21 cellular contexts compared by ENCODE assay signal in the genomic region with DNA sequence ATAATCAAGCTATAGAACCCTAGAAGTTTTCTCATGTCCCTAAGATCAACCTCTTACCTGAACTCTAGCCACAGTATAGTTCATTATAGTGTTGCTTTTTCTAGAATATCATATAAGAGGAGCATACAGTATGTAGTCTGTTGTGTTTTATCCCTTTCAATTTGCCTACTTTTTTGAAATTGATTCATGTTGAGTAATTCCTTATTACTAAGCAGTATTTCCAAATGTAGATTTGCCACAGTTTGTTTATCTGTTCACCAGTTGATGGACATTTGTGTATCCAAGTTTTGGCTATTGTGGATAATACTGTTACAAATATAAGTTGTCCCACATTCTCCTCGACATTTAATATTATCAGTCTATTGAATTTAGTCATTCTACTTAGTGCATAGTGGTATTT.
DNase-seq lines count a peak whose midpoint lies in the region; ATAC-seq, FAIRE-seq and TF ChIP-seq lines count a peak whose summit lies in the region.
"Had no signal": no experiment of that assay in that cellular context is flagged by ENCODE, and none has a peak within 500 bp of the region (broad histone marks: within the 10 kb centered on the region; RNA-seq: fewer than 3 reads in every experiment).

No MANE protein-coding gene starts in this region.

- POLR2A ChIA-PET in activated CD4-positive, alpha-beta memory T cell treated with anti-CD3 and anti-CD28 coated beads for 36 hours (lab: Charles Lee): no interaction called here

- H3K9me3 Mint-ChIP-seq in activated naive CD8-positive, alpha-beta T cell (ENCODE audit: low read depth): peaks cover 7% of the 10 kb centered on the region
- peaks cover 10% of the 10 kb centered on the region for H3K9me3 Mint-ChIP-seq in activated naive CD8-positive, alpha-beta T cell treated with anti-CD3 and anti-CD28 coated beads, Interleukin-2, amount 50 U/mL, for 24 hours
- H3K9me3 Mint-ChIP-seq in astrocyte (ENCODE audit: unreplicated experiment): no peaks in the 10 kb centered on the region
- H3K9me3 Mint-ChIP-seq in activated CD4-positive, alpha-beta memory T cell treated with anti-CD3 and anti-CD28 coated beads for 36 hours: peaks cover 4% of the 10 kb centered on the region

- no peak overlapping the region for H3K9ac ChIP-seq in astrocyte (ENCODE audit: low read length)
- H3K9ac ChIP-seq: KMS-11 had no signal

- ATAC-seq in activated naive CD8-positive, alpha-beta T cell treated with anti-CD3 and anti-CD28 coated beads, Interleukin-2, amount 50 U/mL, for 24 hours: no peak
- no peak for ATAC-seq in HG03432 (IDR thresholded peaks at IDR 0.05; ENCODE audit: unreplicated experiment)
- ATAC-seq: GM23338 had no signal

- H3K4me3 ChIP-seq in astrocyte (ENCODE audit: insufficient read depth, low read depth, low read length): no peak overlapping the region
- H3K4me3 ChIP-seq in osteoblast (ENCODE audit: insufficient read depth, low read length): no peak overlapping the region
- H3K4me3 ChIP-seq: GM23338 had no signal

- peaks cover 32% of the 10 kb centered on the region for H3K4me1 Mint-ChIP-seq in activated naive CD8-positive, alpha-beta T cell (ENCODE audit: low read depth)
- H3K4me1 Mint-ChIP-seq in activated naive CD8-positive, alpha-beta T cell treated with anti-CD3 and anti-CD28 coated beads, Interleukin-2, amount 50 U/mL, for 24 hours: peaks cover 16% of the 10 kb centered on the region
- H3K4me1 Mint-ChIP-seq in astrocyte (ENCODE audit: low read depth, unreplicated experiment): peaks cover 24% of the 10 kb centered on the region
- peaks cover 14% of the 10 kb centered on the region for H3K4me1 Mint-ChIP-seq in activated CD4-positive, alpha-beta memory T cell treated with anti-CD3 and anti-CD28 coated beads for 36 hours (ENCODE audit: low read depth)
- H3K4me1 Mint-ChIP-seq: GM23338 had no signal

- H3K4me2 ChIP-seq in astrocyte (ENCODE audit: low read length) (no peak overlapping the region), osteoblast (ENCODE audit: insufficient read depth, low read length) (no peak overlapping the region)
- H3K4me2 ChIP-seq: GM23338, KMS-11 had no signal

- TF ChIP-seq CTCF in astrocyte (IDR thresholded peaks at IDR 0.05; ENCODE audit: insufficient read depth, low read depth, low read length) (no peak), osteoblast (IDR thresholded peaks at IDR 0.05; ENCODE audit: extremely low read depth, low read depth, low read length) (no peak)

- H3K36me3 ChIP-seq in astrocyte (ENCODE audit: insufficient read depth, low read length): peaks cover 3% of the 10 kb centered on the region
- peaks cover 28% of the 10 kb centered on the region for H3K36me3 ChIP-seq in osteoblast (ENCODE audit: insufficient read depth, low read length)
- H3K36me3 ChIP-seq: BE2C had no signal

- intact Hi-C loops in activated CD4-positive, alpha-beta memory T cell treated with anti-CD3 and anti-CD28 coated beads for 36 hours (cut with micrococcal nuclease): no loop called here

- H4K20me1 ChIP-seq in astrocyte (ENCODE audit: insufficient read depth, low read length): peaks cover 19% of the 10 kb centered on the region
- peaks cover 77% of the 10 kb centered on the region for H4K20me1 ChIP-seq in osteoblast (ENCODE audit: insufficient read depth, low read length)

- CTCF ChIA-PET in activated CD4-positive, alpha-beta memory T cell treated with anti-CD3 and anti-CD28 coated beads for 36 hours (lab: Charles Lee): interaction anchor here (1.5 kb wide), 1 partner anchor 78 kb away, joined by 7 read pairs; no protein-coding TSS in a partner anchor

- FAIRE-seq in astrocyte (lab: Jason Lieb, UNC): peak; percentile 50

- peaks cover 82% of the 10 kb centered on the region for H3K79me2 ChIP-seq in astrocyte (ENCODE audit: insufficient read depth, low read length)
- H3K79me2 ChIP-seq in osteoblast (ENCODE audit: insufficient read depth, low read length): peaks cover 88% of the 10 kb centered on the region

- H3K9me3 ChIP-seq in astrocyte (ENCODE audit: insufficient read depth, low read depth, low read length) (no peaks in the 10 kb centered on the region), osteoblast (ENCODE audit: low read depth, low read length) (no peaks in the 10 kb centered on the region)
- H3K9me3 ChIP-seq: BE2C had no signal

- H3K36me3 Mint-ChIP-seq in activated naive CD8-positive, alpha-beta T cell: peaks cover 24% of the 10 kb centered on the region
- peaks cover 6% of the 10 kb centered on the region for H3K36me3 Mint-ChIP-seq in activated naive CD8-positive, alpha-beta T cell treated with anti-CD3 and anti-CD28 coated beads, Interleukin-2, amount 50 U/mL, for 24 hours (ENCODE audit: low read depth)
- peaks cover 7% of the 10 kb centered on the region for H3K36me3 Mint-ChIP-seq in astrocyte (ENCODE audit: low read depth, unreplicated experiment)
- H3K36me3 Mint-ChIP-seq in activated CD4-positive, alpha-beta memory T cell treated with anti-CD3 and anti-CD28 coated beads for 36 hours: peaks cover 16% of the 10 kb centered on the region

- no peaks in the 10 kb centered on the region for H3K27me3 ChIP-seq in astrocyte (ENCODE audit: insufficient read depth, low read length)
- H3K27me3 ChIP-seq in osteoblast (ENCODE audit: insufficient read depth, low read length): no peaks in the 10 kb centered on the region
- H3K27me3 ChIP-seq: BE2C had no signal

- H3K27me3 Mint-ChIP-seq in activated naive CD8-positive, alpha-beta T cell: no peaks in the 10 kb centered on the region
- H3K27me3 Mint-ChIP-seq in activated naive CD8-positive, alpha-beta T cell treated with anti-CD3 and anti-CD28 coated beads, Interleukin-2, amount 50 U/mL, for 24 hours: no peaks in the 10 kb centered on the region
- H3K27me3 Mint-ChIP-seq in astrocyte (ENCODE audit: low read depth, unreplicated experiment): no peaks in the 10 kb centered on the region
- no peaks in the 10 kb centered on the region for H3K27me3 Mint-ChIP-seq in activated CD4-positive, alpha-beta memory T cell treated with anti-CD3 and anti-CD28 coated beads for 36 hours
- H3K27me3 Mint-ChIP-seq: CD4-positive, CD25-positive, alpha-beta regulatory T cell had no signal

- H3K4me1 ChIP-seq in astrocyte (ENCODE audit: insufficient read depth, low read length) (peaks cover 19% of the 10 kb centered on the region), osteoblast (ENCODE audit: insufficient read depth, low read length) (peaks cover 51% of the 10 kb centered on the region)

- H3K27ac ChIP-seq in astrocyte (ENCODE audit: low read depth, low read length) (no peak overlapping the region), osteoblast (ENCODE audit: low read depth, low read length) (peak overlapping the region; percentile 30)
- H3K27ac ChIP-seq: KMS-11 had no signal

- DNase-seq in activated naive CD8-positive, alpha-beta T cell treated with anti-CD3 and anti-CD28 coated beads, Interleukin-2, amount 50 U/mL, for 24 hours: no peak
- no peak for DNase-seq in astrocyte (ENCODE audit: low read depth)
- no peak for DNase-seq in osteoblast (ENCODE audit: insufficient read length, low spot score, missing footprints)
- no peak for DNase-seq in NCI-H1694 (lab: John Stamatoyannopoulos, UW)
- DNase-seq in activated CD4-positive, alpha-beta memory T cell treated with anti-CD3 and anti-CD28 coated beads for 36 hours: no peak
- DNase-seq in T-helper 9 cell: no peak
- DNase-seq: BE2C; CD4-positive, CD25-positive, alpha-beta regulatory T cell; COR-L47; DMS153; GF-D8; MV-4-11; NCI-H1930; NCI-H226; NCI-H524 treated with DMSO at 0.1 percent for 48 hours; RPMI8226; SHP77 treated with DMSO at 0.1 percent for 48 hours had no signal

- no peak overlapping the region for H2AFZ ChIP-seq in astrocyte (ENCODE audit: low read depth, low read length)
- no peak overlapping the region for H2AFZ ChIP-seq in osteoblast (ENCODE audit: low read length)
- H2AFZ ChIP-seq: GM23338 had no signal

- H3K4me3 Mint-ChIP-seq in activated naive CD8-positive, alpha-beta T cell: no peak overlapping the region
- no peak overlapping the region for H3K4me3 Mint-ChIP-seq in activated naive CD8-positive, alpha-beta T cell treated with anti-CD3 and anti-CD28 coated beads, Interleukin-2, amount 50 U/mL, for 24 hours
- no peak overlapping the region for H3K4me3 Mint-ChIP-seq in astrocyte (ENCODE audit: unreplicated experiment)
- no peak overlapping the region for H3K4me3 Mint-ChIP-seq in activated CD4-positive, alpha-beta memory T cell treated with anti-CD3 and anti-CD28 coated beads for 36 hours
- H3K4me3 Mint-ChIP-seq: CD4-positive, CD25-positive, alpha-beta regulatory T cell; GM23338 had no signal

- peak overlapping the region; percentile 42 for H3K27ac Mint-ChIP-seq in activated naive CD8-positive, alpha-beta T cell
- H3K27ac Mint-ChIP-seq in activated naive CD8-positive, alpha-beta T cell treated with anti-CD3 and anti-CD28 coated beads, Interleukin-2, amount 50 U/mL, for 24 hours: no peak overlapping the region
- H3K27ac Mint-ChIP-seq in astrocyte (ENCODE audit: unreplicated experiment): no peak overlapping the region
- no peak overlapping the region for H3K27ac Mint-ChIP-seq in activated CD4-positive, alpha-beta memory T cell treated with anti-CD3 and anti-CD28 coated beads for 36 hours
- H3K27ac Mint-ChIP-seq: CD4-positive, CD25-positive, alpha-beta regulatory T cell; GM23338 had no signal
